Comparison of ENCODE assay signal across 25 cellular contexts in the genomic region with DNA sequence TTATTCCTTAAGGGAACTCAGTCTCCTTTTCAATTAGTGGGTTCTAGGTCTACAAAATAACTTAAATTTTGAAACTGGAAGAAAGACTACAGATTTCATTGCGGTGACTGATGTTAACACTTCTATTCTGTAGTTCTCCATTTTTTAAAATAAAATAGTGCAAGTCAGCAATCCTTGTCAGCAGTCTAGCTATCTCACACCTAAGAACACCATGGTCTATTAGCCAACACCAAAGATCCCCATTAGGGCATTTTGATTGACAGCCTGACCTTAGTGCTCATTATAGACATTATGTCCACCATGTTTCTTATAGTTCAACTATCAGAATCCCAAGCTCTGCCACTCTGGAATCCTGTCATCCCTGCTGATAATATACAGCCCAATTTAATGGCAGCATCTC. TPM values are rescaled to one million over a fixed set of nuclear protein-coding genes. Genes with fewer than 3 reads are reported as not detected.
DNase-seq lines count a peak whose midpoint lies in the region; ATAC-seq, FAIRE-seq and TF ChIP-seq lines count a peak whose summit lies in the region.
"Had no signal": no experiment of that assay in that cellular context is flagged by ENCODE, and none has a peak within 500 bp of the region (broad histone marks: within the 10 kb centered on the region; RNA-seq: fewer than 3 reads in every experiment).

No MANE protein-coding gene starts in this region.

- no peak for TF ChIP-seq POLR2A in A549 (IDR thresholded peaks at IDR 0.05; ENCODE audit: low read length)
- no peak for TF ChIP-seq POLR2A in IMR-90 (IDR thresholded peaks at IDR 0.05; ENCODE audit: low read depth, low read length)
- TF ChIP-seq POLR2A in K562 (conservative IDR thresholded peaks at IDR 0.05), result no peak

- intact Hi-C loops in IMR-90 (cut with micrococcal nuclease), result no loop called here
- intact Hi-C loops in K562 (cut with micrococcal nuclease), result no loop called here
- intact Hi-C loops in lower lobe of right lung (cut with DNase I), result no loop called here

- TF ChIP-seq RAD21 in A549 (conservative IDR thresholded peaks at IDR 0.05 in 1 of 2, IDR thresholded peaks at IDR 0.05 in 1 of 2) (no peak), IMR-90 (IDR thresholded peaks at IDR 0.05; ENCODE audit: low read length) (no peak), K562 (CRISPR knock-in tag; conservative IDR thresholded peaks at IDR 0.05 in 1 of 2, IDR thresholded peaks at IDR 0.05 in 1 of 2) (no peak)

- H3K18ac ChIP-seq in IMR-90 (ENCODE audit: low read depth, low read length) (no peak overlapping the region), trophoblast cell (ENCODE audit: low read length) (no peak overlapping the region)

- H3K4me2 ChIP-seq in A549 (no peak overlapping the region), IMR-90 (ENCODE audit: low read depth, low read length) (no peak overlapping the region), K562 (ENCODE audit: insufficient read depth, low read length) (no peak overlapping the region), trophoblast cell (ENCODE audit: low read length) (no peak overlapping the region)
- H3K4me2 ChIP-seq: BLaER1 had no signal

- H3K79me1 ChIP-seq in IMR-90 (ENCODE audit: low read depth in 1 of 2, low read length in 2 of 2) (no peaks in the 10 kb centered on the region), trophoblast cell (ENCODE audit: low read length) (no peaks in the 10 kb centered on the region)

- no peak overlapping the region for H2BK20ac ChIP-seq in IMR-90 (ENCODE audit: low read depth, low read length)

- H2BK15ac ChIP-seq in IMR-90 (ENCODE audit: low read depth, low read length), result no peak overlapping the region

- H4K12ac ChIP-seq in trophoblast cell (ENCODE audit: low read depth, low read length), result no peak overlapping the region

- no peak overlapping the region for H3K14ac ChIP-seq in IMR-90 (replicated peaks; ENCODE audit: low read depth, low read length)
- H3K14ac ChIP-seq in trophoblast cell (ENCODE audit: low read length), result no peak overlapping the region

- no peak for DNase-seq in A549 (ENCODE audit: low read depth in 1 of 2, low spot score in 1 of 2)
- no peak for DNase-seq in IMR-90
- DNase-seq in K562 (ENCODE audit: extremely low read depth in 1 of 4, low spot score in 3 of 4), result no peak
- no peak for DNase-seq in lower lobe of right lung
- DNase-seq in NOMO-1 treated with dmso at 0.1 percent for 144 hours (lab: John Stamatoyannopoulos, UW; ENCODE audit: unreplicated experiment), result no peak
- no peak for DNase-seq in T1000 (lab: John Stamatoyannopoulos, UW)
- no peak for DNase-seq in C1 segment of cervical spinal cord (lab: John Stamatoyannopoulos, UW)
- no peak for DNase-seq in trophoblast cell
- DNase-seq: ACHN; BE2C; Caco-2; Calu3; CD4-positive, alpha-beta T cell; CD8-positive, alpha-beta T cell; DMS79 treated with DMSO at 0.1 percent for 48 hours; GF-D8 had no signal

- in situ Hi-C loops in IMR-90 (cut with MboI; ENCODE audit: low sequenced_read_pairs) (no loop called here), K562 (cut with MboI) (no loop called here)

- H2BK120ac ChIP-seq in IMR-90 (ENCODE audit: low read depth, low read length), result no peak overlapping the region
- no peak overlapping the region for H2BK120ac ChIP-seq in trophoblast cell (ENCODE audit: insufficient read depth, low read length, poor library complexity)

- dilution Hi-C loops in IMR-90 (cut with HindIII; ENCODE audit: low sequenced_read_pairs, unreplicated experiment), result no loop called here

- H3K79me2 ChIP-seq in K562 (ENCODE audit: control insufficient read depth, insufficient read depth, low read length) (no peaks in the 10 kb centered on the region), trophoblast cell (ENCODE audit: control insufficient read depth, insufficient read depth, low read length, poor library complexity) (no peaks in the 10 kb centered on the region)

- H3K9ac ChIP-seq in IMR-90 (ENCODE audit: low read depth, low read length), result no peak overlapping the region
- H3K9ac ChIP-seq in K562 (ENCODE audit: insufficient read depth in 1 of 2, low read depth in 2 of 2, low read length in 2 of 2), result no peak overlapping the region
- H3K9ac ChIP-seq in trophoblast cell (ENCODE audit: low read length), result no peak overlapping the region
- H3K9ac ChIP-seq: BLaER1 had no signal

- H3K9me1 ChIP-seq in IMR-90 (ENCODE audit: insufficient read depth, low read length), result no peaks in the 10 kb centered on the region
- H3K9me1 ChIP-seq in K562 (ENCODE audit: control insufficient read depth, insufficient read depth, low read length), result no peaks in the 10 kb centered on the region

- H3K36me3 ChIP-seq in IMR-90 (ENCODE audit: control insufficient read depth, insufficient read depth, low read length), result no peaks in the 10 kb centered on the region
- H3K36me3 ChIP-seq in K562 (ENCODE audit: control insufficient read depth, insufficient read depth, low read length), result no peaks in the 10 kb centered on the region
- H3K36me3 ChIP-seq in lower lobe of right lung, result no peaks in the 10 kb centered on the region
- no peaks in the 10 kb centered on the region for H3K36me3 ChIP-seq in trophoblast cell (ENCODE audit: control insufficient read depth in 1 of 2, insufficient read depth in 2 of 2, low read length in 2 of 2)
- H3K36me3 ChIP-seq: BE2C, BLaER1 had no signal

- no peak overlapping the region for H2AFZ ChIP-seq in IMR-90 (replicated peaks; ENCODE audit: low read length, poor library complexity)
- no peak overlapping the region for H2AFZ ChIP-seq in K562 (ENCODE audit: low read depth, low read length)
- no peak overlapping the region for H2AFZ ChIP-seq in trophoblast cell (ENCODE audit: insufficient read depth, low read length, poor library complexity)

- TF ChIP-seq CTCF in A549 (IDR thresholded peaks at IDR 0.05) (no peak), IMR-90 (conservative IDR thresholded peaks at IDR 0.05; ENCODE audit: low read depth, low read length) (no peak), K562 (IDR thresholded peaks at IDR 0.05 in 2 of 3, conservative IDR thresholded peaks at IDR 0.05 in 1 of 3; ENCODE audit: insufficient read depth in 2 of 3, low read depth in 1 of 3, low read length in 3 of 3) (no peak), lower lobe of right lung (IDR thresholded peaks at IDR 0.05) (no peak)

- POLR2A ChIA-PET in A549 (lab: Yijun Ruan, JAX), result no interaction called here
- POLR2A ChIA-PET in IMR-90 (lab: Charles Lee; ENCODE audit: unreplicated experiment), result no interaction called here
- POLR2A ChIA-PET in K562 (lab: Yijun Ruan, JAX), result no interaction called here

- no peak overlapping the region for H4K91ac ChIP-seq in IMR-90 (ENCODE audit: insufficient read depth, low read depth, low read length)
- no peak overlapping the region for H4K91ac ChIP-seq in trophoblast cell (ENCODE audit: low read depth, low read length)

- no peak overlapping the region for H2AK5ac ChIP-seq in IMR-90 (ENCODE audit: low read depth, low read length)
- H2AK5ac ChIP-seq in trophoblast cell (ENCODE audit: low read length), result no peak overlapping the region

- no peak for ATAC-seq in A549
- ATAC-seq in IMR-90 (ENCODE audit: low read depth), result no peak
- no peak for ATAC-seq in K562
- peak; percentile 23 to 57 for ATAC-seq in lower lobe of right lung
- ATAC-seq: CD8-positive, alpha-beta T cell had no signal

- H3K9me3 ChIP-seq in A549, result no peaks in the 10 kb centered on the region
- H3K9me3 ChIP-seq in IMR-90 (ENCODE audit: control insufficient read depth, insufficient read depth, low read length), result no peaks in the 10 kb centered on the region
- no peaks in the 10 kb centered on the region for H3K9me3 ChIP-seq in K562 (replicated peaks; ENCODE audit: control insufficient read depth, insufficient read depth, low read depth, low read length)
- no peaks in the 10 kb centered on the region for H3K9me3 ChIP-seq in lower lobe of right lung
- H3K9me3 ChIP-seq in trophoblast cell (ENCODE audit: insufficient read depth, low read depth, low read length), result no peaks in the 10 kb centered on the region
- H3K9me3 ChIP-seq: BE2C, BLaER1, Caco-2 had no signal

- H3K27me3 ChIP-seq in IMR-90 (ENCODE audit: control insufficient read depth, insufficient read depth, low read length), result no peaks in the 10 kb centered on the region
- H3K27me3 ChIP-seq in K562 (ENCODE audit: control insufficient read depth in 2 of 2, insufficient read depth in 2 of 2, low read length in 2 of 2), result peaks cover 0 to 3% of the 10 kb centered on the region in 2 experiments; a peak in 1 of 5 replicates
- no peaks in the 10 kb centered on the region for H3K27me3 ChIP-seq in lower lobe of right lung (ENCODE audit: low read depth)
- no peaks in the 10 kb centered on the region for H3K27me3 ChIP-seq in trophoblast cell (ENCODE audit: insufficient read depth, low read length)
- H3K27me3 ChIP-seq: BLaER1 had no signal

- CTCF ChIA-PET in A549 (lab: Yijun Ruan, JAX) (no interaction called here), IMR-90 (lab: Yijun Ruan, JAX) (interaction anchor here (0.6 kb wide), 1 partner anchor 336 kb away, joined by 3 read pairs; no protein-coding TSS in a partner anchor), K562 (lab: Yijun Ruan, JAX; ENCODE audit: low intra/inter-chr PET ratio) (no interaction called here)

- H2BK5ac ChIP-seq in IMR-90 (ENCODE audit: low read depth, low read length, poor library complexity, severe bottlenecking), result no peak overlapping the region
- H2BK5ac ChIP-seq in trophoblast cell (ENCODE audit: low read depth, low read length, poor library complexity), result no peak overlapping the region

- WGBS in A549 (ENCODE audit: missing lambda C conversion rate), result 98% methylated on average over 1 of the region's 1 CpG
- no CpG with 5 or more reads among the region's 1 CpG for WGBS in IMR-90 (ENCODE audit: extremely low coverage in 2 of 2, insufficient read length in 1 of 2), 2 experiments
- 0% methylated on average over 1 of the region's 1 CpG for WGBS in K562 (ENCODE audit: insufficient coverage, low coverage, missing lambda C conversion rate)
- no CpG with 5 or more reads among the region's 1 CpG for WGBS in trophoblast cell (ENCODE audit: extremely low coverage, insufficient coverage, insufficient read length)

- H3K56ac ChIP-seq in IMR-90 (ENCODE audit: extremely low read depth, insufficient read depth, low read length), result no peak overlapping the region

- H4K8ac ChIP-seq in IMR-90 (ENCODE audit: low read depth in 2 of 2, low read length in 2 of 2) (no peak overlapping the region), trophoblast cell (ENCODE audit: low read depth, low read length) (no peak overlapping the region)

- H3K4me1 ChIP-seq in A549, result no peaks in the 10 kb centered on the region
- H3K4me1 ChIP-seq in IMR-90 (ENCODE audit: control insufficient read depth, insufficient read depth, low read length), result no peaks in the 10 kb centered on the region
- H3K4me1 ChIP-seq in K562 (replicated peaks in 1 of 2; ENCODE audit: control insufficient read depth in 2 of 2, insufficient read depth in 2 of 2, low read length in 2 of 2), result peaks cover 0 to 15% of the 10 kb centered on the region in 2 experiments; a peak in 2 of 5 replicates
- peaks cover 5% of the 10 kb centered on the region for H3K4me1 ChIP-seq in lower lobe of right lung
- no peaks in the 10 kb centered on the region for H3K4me1 ChIP-seq in trophoblast cell (ENCODE audit: control insufficient read depth in 1 of 2, insufficient read depth in 2 of 2, low read length in 2 of 2)
- H3K4me1 ChIP-seq: BE2C, Caco-2 had no signal

- H4K20me1 ChIP-seq in IMR-90 (ENCODE audit: insufficient read depth, low read length), result no peaks in the 10 kb centered on the region
- no peaks in the 10 kb centered on the region for H4K20me1 ChIP-seq in K562 (replicated peaks; ENCODE audit: control insufficient read depth, insufficient read depth, low read length)
- H4K20me1 ChIP-seq: BLaER1 had no signal

- no peak overlapping the region for H3K4ac ChIP-seq in IMR-90 (ENCODE audit: low read depth, low read length)
- no peak overlapping the region for H3K4ac ChIP-seq in trophoblast cell (ENCODE audit: low read depth, low read length)

- H3K23ac ChIP-seq in IMR-90 (ENCODE audit: low read depth, low read length), result no peak overlapping the region
- no peak overlapping the region for H3K23ac ChIP-seq in trophoblast cell (ENCODE audit: low read length)

- TF ChIP-seq EP300 in A549 (IDR thresholded peaks at IDR 0.05) (no peak), K562 (IDR thresholded peaks at IDR 0.05; ENCODE audit: low read length) (no peak)

- no peak for FAIRE-seq in A549 (lab: Jason Lieb, UNC)
- FAIRE-seq in K562 (lab: Jason Lieb, UNC), result no peak
- FAIRE-seq: D721Med, G401.6, GM12892, GM19239 had no signal

- H3K4me3 ChIP-seq in A549 (no peak overlapping the region), IMR-90 (ENCODE audit: insufficient read depth, low read depth, low read length) (no peak overlapping the region), K562 (no peak overlapping the region), lower lobe of right lung (no peak overlapping the region), trophoblast cell (ENCODE audit: low read depth, low read length) (no peak overlapping the region)
- H3K4me3 ChIP-seq: BLaER1 had no signal

- no peak overlapping the region for H2BK12ac ChIP-seq in trophoblast cell (ENCODE audit: low read length)

- no peak overlapping the region for H4K5ac ChIP-seq in IMR-90 (ENCODE audit: low read depth, low read length)

- BruUV-seq in IMR-90 (replicated peaks; lab: Mats Ljungman, UMichigan) (no TSS peak), K562 (replicated peaks; lab: Mats Ljungman, UMichigan) (no TSS peak)

- no peak overlapping the region for H2AK9ac ChIP-seq in IMR-90 (replicated peaks; ENCODE audit: low read depth, low read length, poor library complexity)

- H3K27ac ChIP-seq in A549 (no peak overlapping the region), IMR-90 (ENCODE audit: insufficient read depth, low read length) (no peak overlapping the region), K562 (ENCODE audit: extremely low read depth, low read depth, low read length) (no peak overlapping the region), lower lobe of right lung (no peak overlapping the region), trophoblast cell (ENCODE audit: low read depth, low read length) (no peak overlapping the region)
- H3K27ac ChIP-seq: 22Rv1, BLaER1, C4-2B had no signal

RNA-seq across cellular contexts. Expression of a gene that starts 27.4 kb away (rescaled TPM):
- polyA plus RNA-seq in A549 (2011; rRNA removed) (0.03 TPM in 2 replicates), A549 (2017; fragmentation: RNase III; extraction: RNeasy Plus Mini Kit Qiagen cat#74134 plus additional on column Dnase treatment) (not detected in 3 replicates), IMR-90 (2012; rRNA removed) (0.05 TPM in 1 of 2 replicates, not detected in the other), K562 (2011; rRNA removed) (not detected in 2 replicates), K562 (2014; fragmentation: Illumina TruSeq; extraction: Trizol) (not detected in 2 replicates), K562 (2014; fragmentation: Nextera tagmentation; extraction: Ambion mirVana) (under 1 TPM in 1 of 2 experiments, not detected in 1; 0.03 TPM), K562 (2014; rRNA removed) (not detected in 2 replicates)
- under 0.01 TPM in 1 of 2 replicates, not detected in the other for polyA plus RNA-seq in A549 (2012; cell fraction: cytosol; rRNA removed)
- polyA plus RNA-seq in A549 (2012; cell fraction: nucleus; rRNA removed), result not detected in 2 replicates
- not detected in 2 replicates for polyA minus RNA-seq in A549 (2011; rRNA and poly(A)+ RNA removed)
- total RNA-seq in IMR-90 (2012; rRNA removed) (0.18 and 0.28 TPM in 2 replicates), K562 (2014; rRNA removed) (0.04 TPM in 1 of 2 replicates, not detected in the other), K562 (2014; rRNA removed; fragmentation: Illumina TruSeq; extraction: Trizol) (0.03 TPM in 1 of 2 replicates, not detected in the other), K562 (2015; rRNA removed; fragmentation: Illumina TruSeq; extraction: Trizol) (0.11 and 0.26 TPM in 2 replicates), K562 (2021) (0.04 TPM in 2 replicates), lower lobe of right lung (13.4 TPM)
- not detected in 2 replicates for polyA plus RNA-seq in IMR-90 (2012; cell fraction: cytosol; rRNA removed)
- 0.03 TPM in 1 of 2 replicates, not detected in the other for polyA plus RNA-seq in IMR-90 (2012; cell fraction: nucleus; rRNA removed; ENCODE audit: low replicate concordance)
- not detected in 2 replicates for total RNA-seq in K562 (2011; cell fraction: chromatin; rRNA removed; ENCODE audit: low replicate concordance)
- not detected in 2 replicates for total RNA-seq in K562 (2011; cell fraction: nucleolus; rRNA removed)
- total RNA-seq in K562 (2011; cell fraction: nucleoplasm; rRNA removed), result not detected in 2 replicates
- not detected in 2 replicates for polyA plus RNA-seq in K562 (2011; cell fraction: cytosol; rRNA removed)
- polyA plus RNA-seq in K562 (2011; cell fraction: nucleus; rRNA removed), result not detected in 2 replicates
- 0.05 and 0.14 TPM in 2 replicates for polyA plus RNA-seq in K562 (2012)
- polyA minus RNA-seq in K562 (2011; rRNA and poly(A)+ RNA removed), result not detected in 2 replicates
- not detected in 2 replicates for polyA minus RNA-seq in K562 (2011; cell fraction: cytosol; rRNA and poly(A)+ RNA removed)
- polyA minus RNA-seq in K562 (2011; cell fraction: nucleus; rRNA and poly(A)+ RNA removed), result not detected in 2 replicates
- 0.01 TPM in 1 of 2 replicates, not detected in the other for polyA plus RNA-seq in trophoblast cell (2013)
- total RNA-seq: A172, A673, Caco-2 had no signal

RNA-seq across cellular contexts. Expression of a gene that starts 39.4 kb away (rescaled TPM):
- 37.3 and 38.3 TPM in 2 replicates for polyA plus RNA-seq in A549 (2011; rRNA removed)
- polyA plus RNA-seq in A549 (2012; cell fraction: cytosol; rRNA removed), result 4.6 and 5.5 TPM in 2 replicates
- 6.9 and 15.2 TPM in 2 replicates for polyA plus RNA-seq in A549 (2012; cell fraction: nucleus; rRNA removed)
- polyA plus RNA-seq in A549 (2017; fragmentation: RNase III; extraction: RNeasy Plus Mini Kit Qiagen cat#74134 plus additional on column Dnase treatment), result 12.3 to 15.8 TPM (median 15.5 TPM) in 3 replicates
- polyA minus RNA-seq in A549 (2011; rRNA and poly(A)+ RNA removed), result 18.2 and 20.1 TPM in 2 replicates
- 7.9 and 9.7 TPM in 2 replicates for total RNA-seq in IMR-90 (2012; rRNA removed)
- 4.5 and 6.3 TPM in 2 replicates for polyA plus RNA-seq in IMR-90 (2012; rRNA removed)
- 3.7 and 4.7 TPM in 2 replicates for polyA plus RNA-seq in IMR-90 (2012; cell fraction: cytosol; rRNA removed)
- polyA plus RNA-seq in IMR-90 (2012; cell fraction: nucleus; rRNA removed; ENCODE audit: low replicate concordance), result 3.2 and 7.3 TPM in 2 replicates
- total RNA-seq in K562 (2011; cell fraction: chromatin; rRNA removed; ENCODE audit: low replicate concordance), result 11.5 and 32.3 TPM in 2 replicates
- total RNA-seq in K562 (2011; cell fraction: nucleolus; rRNA removed), result 9.7 and 12.8 TPM in 2 replicates
- total RNA-seq in K562 (2011; cell fraction: nucleoplasm; rRNA removed), result 19.5 and 23.9 TPM in 2 replicates
- 6.9 and 12.4 TPM in 2 replicates for total RNA-seq in K562 (2014; rRNA removed)
- 9.2 and 9.4 TPM in 2 replicates for total RNA-seq in K562 (2014; rRNA removed; fragmentation: Illumina TruSeq; extraction: Trizol)
- 14.6 and 15.0 TPM in 2 replicates for total RNA-seq in K562 (2015; rRNA removed; fragmentation: Illumina TruSeq; extraction: Trizol)
- 6.8 and 7.3 TPM in 2 replicates for total RNA-seq in K562 (2021)
- polyA plus RNA-seq in K562 (2011; rRNA removed), result 14.0 and 15.1 TPM in 2 replicates
- polyA plus RNA-seq in K562 (2011; cell fraction: cytosol; rRNA removed), result 4.3 and 9.1 TPM in 2 replicates
- polyA plus RNA-seq in K562 (2011; cell fraction: nucleus; rRNA removed), result 10.0 and 14.7 TPM in 2 replicates
- polyA plus RNA-seq in K562 (2012), result 10.4 and 20.1 TPM in 2 replicates
- 7.8 and 7.9 TPM in 2 replicates for polyA plus RNA-seq in K562 (2014; fragmentation: Illumina TruSeq; extraction: Trizol)
- polyA plus RNA-seq in K562 (2014; fragmentation: Nextera tagmentation; extraction: Ambion mirVana), result 1 to 10 TPM; 1.6 to 2.9 TPM
- 6.5 and 7.6 TPM in 2 replicates for polyA plus RNA-seq in K562 (2014; rRNA removed)
- 17.3 and 21.2 TPM in 2 replicates for polyA minus RNA-seq in K562 (2011; rRNA and poly(A)+ RNA removed)
- 8.4 and 10.6 TPM in 2 replicates for polyA minus RNA-seq in K562 (2011; cell fraction: cytosol; rRNA and poly(A)+ RNA removed)
- polyA minus RNA-seq in K562 (2011; cell fraction: nucleus; rRNA and poly(A)+ RNA removed), result 12.8 and 14.8 TPM in 2 replicates
- 59.4 TPM for total RNA-seq in lower lobe of right lung
- polyA plus RNA-seq in trophoblast cell (2013), result 16.8 and 17.2 TPM in 2 replicates
- total RNA-seq: A172 had no signal

Comparison
In these comparisons a context has a peak if more than half of its experiments do, and no peak if none do; other contexts are left out.
1. ATAC-seq: peak in lower lobe of right lung (2 of 2); none in A549 (0 of 2), IMR-90 (single experiment) and K562 (single experiment).
2. RNA of a gene that starts 27.4 kb away (total RNA-seq): 13.4 TPM in lower lobe of right lung (single experiment); 0.18 to 0.28 TPM in IMR-90 and 0.03 to 0.26 TPM in K562; every median in the first group is over 10 times any median in the second.